Comparison of ENCODE assay signal across 20 cellular contexts in the genomic region with DNA sequence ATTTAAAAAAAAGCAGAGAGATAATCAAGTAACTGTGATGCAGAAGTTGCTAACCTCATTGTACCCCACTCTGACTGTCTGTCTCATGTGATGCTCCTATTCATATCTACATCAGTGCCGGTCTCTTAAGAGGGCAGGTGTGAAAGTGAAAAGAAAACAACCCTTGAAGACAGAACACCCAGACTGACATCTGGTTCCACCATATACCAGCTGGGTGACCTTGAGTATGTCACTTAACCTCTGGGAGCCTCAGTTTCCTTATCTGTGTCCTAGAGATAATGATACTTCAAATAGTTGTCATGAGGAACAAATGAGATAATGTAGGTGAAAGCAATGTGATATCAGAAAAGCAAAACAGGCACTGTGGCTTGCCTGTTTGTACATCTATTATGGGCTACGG.
A peak's percentile ranks its signal among the peaks of the same experiment; 100 is the strongest.
DNase-seq lines count a peak whose midpoint lies in the region; ATAC-seq and TF ChIP-seq lines count a peak whose summit lies in the region.
"Had no signal": no experiment of that assay in that cellular context is flagged by ENCODE, and none has a peak within 500 bp of the region (broad histone marks: within the 10 kb centered on the region; RNA-seq: fewer than 3 reads in every experiment).

No MANE protein-coding gene starts in this region.

- H3K36me3 Mint-ChIP-seq in Caco-2 (ENCODE audit: insufficient read depth, unreplicated experiment): no peaks in the 10 kb centered on the region

- H3K9me3 Mint-ChIP-seq in Caco-2 (ENCODE audit: unreplicated experiment): no peaks in the 10 kb centered on the region
- H3K9me3 Mint-ChIP-seq: activated B cell treated with CpG ODN at 0.5 μM for 24 hours; activated T-helper 2 cell treated with anti-CD3 and anti-CD28 coated beads, Interferon-gamma antibody, Interleukin-2, Interleukin-4, amounts not matched to agents 10 μg/mL and 5 μg/mL and 100 μg/mL, durations not matched to agents 14 hours and 24 hours and 36 hours; natural killer cell treated with Interleukin-12 subunit alpha and Interleukin-12 subunit beta and Interleukin-15 and Interleukin-18, amount 100 ng/mL, for 72 hours had no signal

- H3K4me1 Mint-ChIP-seq in Caco-2 (ENCODE audit: low read depth, unreplicated experiment): peaks cover 6% of the 10 kb centered on the region

- POLR2A ChIA-PET in Caco-2 (lab: Charles Lee): no interaction called here

- intact Hi-C loops in heart left ventricle (cut with DNase I) (loop anchor here in 1 of 10 donors (1.0 kb wide), 1 partner anchor 13 kb away; no protein-coding TSS in a partner anchor), Caco-2 (cut with micrococcal nuclease; ENCODE audit: unreplicated experiment) (no loop called here)

- H3K27me3 ChIP-seq in heart left ventricle (no peaks in the 10 kb centered on the region), Caco-2 (replicated peaks; ENCODE audit: control insufficient read depth, insufficient read depth, low read length) (no peaks in the 10 kb centered on the region)
- H3K27me3 ChIP-seq: BLaER1, Peyer's patch had no signal

- no peaks in the 10 kb centered on the region for H3K27me3 Mint-ChIP-seq in Caco-2 (ENCODE audit: insufficient read depth, unreplicated experiment)
- H3K27me3 Mint-ChIP-seq: activated B cell treated with CpG ODN at 0.5 μM for 24 hours; natural killer cell treated with Interleukin-12 subunit alpha and Interleukin-12 subunit beta and Interleukin-15 and Interleukin-18, amount 100 ng/mL, for 72 hours had no signal

- DNase-seq in heart left ventricle (no peak), NCI-H446 (lab: John Stamatoyannopoulos, UW) (no peak), DMS153 treated with DMSO at 0.1 percent for 48 hours (lab: John Stamatoyannopoulos, UW; ENCODE audit: unreplicated experiment) (no peak), Caco-2 (no peak)
- DNase-seq: activated B cell treated with CpG ODN at 0.5 μM for 24 hours; activated CD8-positive, alpha-beta memory T cell treated with anti-CD3 and anti-CD28 coated beads for 24 hours; cortex of kidney; NCI-H1417 treated with DMSO at 0.1 percent for 48 hours; NCI-H82; Peyer's patch; substantia nigra had no signal

- H3K4me3 ChIP-seq in heart left ventricle: no peak overlapping the region
- no peak overlapping the region for H3K4me3 ChIP-seq in Caco-2 (ENCODE audit: low read depth, low read length)
- H3K4me3 ChIP-seq: BLaER1, Peyer's patch had no signal

- H3K27ac Mint-ChIP-seq in Caco-2 (ENCODE audit: unreplicated experiment): no peak overlapping the region
- H3K27ac Mint-ChIP-seq: activated B cell treated with CpG ODN at 0.5 μM for 24 hours; activated T-helper 2 cell treated with anti-CD3 and anti-CD28 coated beads, Interferon-gamma antibody, Interleukin-2, Interleukin-4, amounts not matched to agents 10 μg/mL and 5 μg/mL and 100 μg/mL, durations not matched to agents 14 hours and 24 hours and 36 hours had no signal

- TF ChIP-seq POLR2A in heart left ventricle (IDR thresholded peaks at IDR 0.05): no peak

- H3K4me1 ChIP-seq in heart left ventricle (peaks cover 0 to 27% (median 6%) of the 10 kb centered on the region in 12 donors), Caco-2 (no peaks in the 10 kb centered on the region)
- H3K4me1 ChIP-seq: Peyer's patch had no signal

- no peaks in the 10 kb centered on the region for H3K9me3 ChIP-seq in heart left ventricle
- H3K9me3 ChIP-seq in Caco-2: no peaks in the 10 kb centered on the region
- H3K9me3 ChIP-seq: BLaER1, Peyer's patch had no signal

- peak overlapping the region in 1 of 12 donors; percentile 19 for H3K27ac ChIP-seq in heart left ventricle
- H3K27ac ChIP-seq: BLaER1, epithelial cell of prostate, HL-60, KMS-11, Peyer's patch had no signal

- no peak overlapping the region for H3K4me3 Mint-ChIP-seq in Caco-2 (ENCODE audit: unreplicated experiment)
- H3K4me3 Mint-ChIP-seq: activated B cell treated with CpG ODN at 0.5 μM for 24 hours; natural killer cell treated with Interleukin-12 subunit alpha and Interleukin-12 subunit beta and Interleukin-15 and Interleukin-18, amount 100 ng/mL, for 72 hours had no signal

- BruUV-seq in Caco-2 (replicated peaks; lab: Mats Ljungman, UMichigan): no TSS peak

- TF ChIP-seq CTCF in heart left ventricle (IDR thresholded peaks at IDR 0.05) (no peak), Caco-2 (IDR thresholded peaks at IDR 0.05; ENCODE audit: insufficient read depth in 1 of 2, low read depth in 1 of 2, low read length in 1 of 2, severe bottlenecking in 1 of 2, unreplicated experiment in 1 of 2) (no peak)

- no peaks in the 10 kb centered on the region for H3K36me3 ChIP-seq in heart left ventricle
- no peaks in the 10 kb centered on the region for H3K36me3 ChIP-seq in Caco-2 (ENCODE audit: control insufficient read depth, insufficient read depth, low read length)
- H3K36me3 ChIP-seq: Peyer's patch had no signal

- CTCF ChIA-PET in Caco-2 (lab: Charles Lee): no interaction called here

- peak; percentile 76 for ATAC-seq in GM19023 (IDR thresholded peaks at IDR 0.05; ENCODE audit: unreplicated experiment)
- ATAC-seq in GM21528 (IDR thresholded peaks at IDR 0.05; ENCODE audit: low FRiP score, unreplicated experiment): peak; percentile 49
- ATAC-seq in HG03280 (IDR thresholded peaks at IDR 0.05; ENCODE audit: unreplicated experiment): peak; percentile 67
- ATAC-seq in heart left ventricle: peak; percentile 28 to 74 (median 42)

- 49 to 59% (median 52%) methylated on average over 2 of the region's 2 CpGs for WGBS in heart left ventricle, 4 donors
